1 cellular context compared by ENCODE assay signal in the genomic region with DNA sequence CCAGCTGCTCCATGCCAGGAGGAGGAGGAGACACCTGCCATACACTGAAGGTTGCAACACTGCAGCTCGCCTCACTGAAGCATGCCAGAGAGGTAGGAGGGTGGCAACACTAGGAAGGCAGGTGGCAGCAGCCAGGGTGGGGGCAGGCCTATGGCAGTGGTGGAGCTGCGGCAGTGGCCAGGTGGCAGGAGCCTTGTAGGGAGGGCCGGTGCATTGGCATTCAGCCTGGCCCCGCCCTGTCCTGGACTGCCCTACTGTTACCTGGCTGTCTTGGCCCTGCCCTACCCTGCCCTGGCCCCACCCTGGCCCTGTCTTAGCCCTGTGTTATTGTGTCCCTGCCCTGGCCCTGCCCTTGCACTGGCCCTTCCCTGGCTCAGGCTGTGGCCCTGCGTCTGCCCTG.
TF ChIP-seq lines count a peak whose summit lies in the region.

No MANE protein-coding gene starts in this region.

TF ChIP-seq in K562, 482 proteins besides CTCF, POLR2A, EP300 and RAD21:
- TF ChIP-seq FOSL1 (tag; conservative IDR thresholded peaks at IDR 0.05) (no peak), HOXB6 (CRISPR knock-in tag; IDR thresholded peaks at IDR 0.05; ENCODE audit: borderline replicate concordance) (no peak), TEAD2 (tag; IDR thresholded peaks at IDR 0.05) (no peak), BACH1 (tag; IDR thresholded peaks at IDR 0.05) (no peak), MED1 (CRISPR knock-in tag; IDR thresholded peaks at IDR 0.05; ENCODE audit: borderline replicate concordance) (no peak), MEIS2 (IDR thresholded peaks at IDR 0.05; ENCODE audit: partially characterized antibody) (no peak), CBFA2T3 (IDR thresholded peaks at IDR 0.05) (no peak), PHF21A (IDR thresholded peaks at IDR 0.05; ENCODE audit: borderline replicate concordance, low read depth) (no peak), POLR2G (IDR thresholded peaks at IDR 0.05; ENCODE audit: low read depth, low read length) (no peak), CAMTA2 (CRISPR knock-in tag; conservative IDR thresholded peaks at IDR 0.05) (no peak), BRF1 (IDR thresholded peaks at IDR 0.05; ENCODE audit: borderline replicate concordance, extremely low read depth, insufficient read length) (no peak), CBX5 (IDR thresholded peaks at IDR 0.05; ENCODE audit: borderline replicate concordance, low read depth) (no peak)
- TF ChIP-seq, protein P1, sequence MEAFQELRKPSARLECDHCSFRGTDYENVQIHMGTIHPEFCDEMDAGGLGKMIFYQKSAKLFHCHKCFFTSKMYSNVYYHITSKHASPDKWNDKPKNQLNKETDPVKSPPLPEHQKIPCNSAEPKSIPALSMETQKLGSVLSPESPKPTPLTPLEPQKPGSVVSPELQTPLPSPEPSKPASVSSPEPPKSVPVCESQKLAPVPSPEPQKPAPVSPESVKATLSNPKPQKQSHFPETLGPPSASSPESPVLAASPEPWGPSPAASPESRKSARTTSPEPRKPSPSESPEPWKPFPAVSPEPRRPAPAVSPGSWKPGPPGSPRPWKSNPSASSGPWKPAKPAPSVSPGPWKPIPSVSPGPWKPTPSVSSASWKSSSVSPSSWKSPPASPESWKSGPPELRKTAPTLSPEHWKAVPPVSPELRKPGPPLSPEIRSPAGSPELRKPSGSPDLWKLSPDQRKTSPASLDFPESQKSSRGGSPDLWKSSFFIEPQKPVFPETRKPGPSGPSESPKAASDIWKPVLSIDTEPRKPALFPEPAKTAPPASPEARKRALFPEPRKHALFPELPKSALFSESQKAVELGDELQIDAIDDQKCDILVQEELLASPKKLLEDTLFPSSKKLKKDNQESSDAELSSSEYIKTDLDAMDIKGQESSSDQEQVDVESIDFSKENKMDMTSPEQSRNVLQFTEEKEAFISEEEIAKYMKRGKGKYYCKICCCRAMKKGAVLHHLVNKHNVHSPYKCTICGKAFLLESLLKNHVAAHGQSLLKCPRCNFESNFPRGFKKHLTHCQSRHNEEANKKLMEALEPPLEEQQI (IDR thresholded peaks at IDR 0.05): no peak
- TF ChIP-seq, protein P2, sequence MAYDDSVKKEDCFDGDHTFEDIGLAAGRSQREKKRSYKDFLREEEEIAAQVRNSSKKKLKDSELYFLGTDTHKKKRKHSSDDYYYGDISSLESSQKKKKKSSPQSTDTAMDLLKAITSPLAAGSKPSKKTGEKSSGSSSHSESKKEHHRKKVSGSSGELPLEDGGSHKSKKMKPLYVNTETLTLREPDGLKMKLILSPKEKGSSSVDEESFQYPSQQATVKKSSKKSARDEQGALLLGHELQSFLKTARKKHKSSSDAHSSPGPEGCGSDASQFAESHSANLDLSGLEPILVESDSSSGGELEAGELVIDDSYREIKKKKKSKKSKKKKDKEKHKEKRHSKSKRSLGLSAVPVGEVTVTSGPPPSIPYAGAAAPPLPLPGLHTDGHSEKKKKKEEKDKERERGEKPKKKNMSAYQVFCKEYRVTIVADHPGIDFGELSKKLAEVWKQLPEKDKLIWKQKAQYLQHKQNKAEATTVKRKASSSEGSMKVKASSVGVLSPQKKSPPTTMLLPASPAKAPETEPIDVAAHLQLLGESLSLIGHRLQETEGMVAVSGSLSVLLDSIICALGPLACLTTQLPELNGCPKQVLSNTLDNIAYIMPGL (CRISPR knock-in tag; IDR thresholded peaks at IDR 0.05): no peak
- TF ChIP-seq, protein P3, sequence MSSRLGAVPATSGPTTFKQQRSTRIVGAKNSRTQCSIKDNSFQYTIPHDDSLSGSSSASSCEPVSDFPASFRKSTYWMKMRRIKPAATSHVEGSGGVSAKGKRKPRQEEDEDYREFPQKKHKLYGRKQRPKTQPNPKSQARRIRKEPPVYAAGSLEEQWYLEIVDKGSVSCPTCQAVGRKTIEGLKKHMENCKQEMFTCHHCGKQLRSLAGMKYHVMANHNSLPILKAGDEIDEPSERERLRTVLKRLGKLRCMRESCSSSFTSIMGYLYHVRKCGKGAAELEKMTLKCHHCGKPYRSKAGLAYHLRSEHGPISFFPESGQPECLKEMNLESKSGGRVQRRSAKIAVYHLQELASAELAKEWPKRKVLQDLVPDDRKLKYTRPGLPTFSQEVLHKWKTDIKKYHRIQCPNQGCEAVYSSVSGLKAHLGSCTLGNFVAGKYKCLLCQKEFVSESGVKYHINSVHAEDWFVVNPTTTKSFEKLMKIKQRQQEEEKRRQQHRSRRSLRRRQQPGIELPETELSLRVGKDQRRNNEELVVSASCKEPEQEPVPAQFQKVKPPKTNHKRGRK (tag; IDR thresholded peaks at IDR 0.05): no peak
- TF ChIP-seq, protein P4, sequence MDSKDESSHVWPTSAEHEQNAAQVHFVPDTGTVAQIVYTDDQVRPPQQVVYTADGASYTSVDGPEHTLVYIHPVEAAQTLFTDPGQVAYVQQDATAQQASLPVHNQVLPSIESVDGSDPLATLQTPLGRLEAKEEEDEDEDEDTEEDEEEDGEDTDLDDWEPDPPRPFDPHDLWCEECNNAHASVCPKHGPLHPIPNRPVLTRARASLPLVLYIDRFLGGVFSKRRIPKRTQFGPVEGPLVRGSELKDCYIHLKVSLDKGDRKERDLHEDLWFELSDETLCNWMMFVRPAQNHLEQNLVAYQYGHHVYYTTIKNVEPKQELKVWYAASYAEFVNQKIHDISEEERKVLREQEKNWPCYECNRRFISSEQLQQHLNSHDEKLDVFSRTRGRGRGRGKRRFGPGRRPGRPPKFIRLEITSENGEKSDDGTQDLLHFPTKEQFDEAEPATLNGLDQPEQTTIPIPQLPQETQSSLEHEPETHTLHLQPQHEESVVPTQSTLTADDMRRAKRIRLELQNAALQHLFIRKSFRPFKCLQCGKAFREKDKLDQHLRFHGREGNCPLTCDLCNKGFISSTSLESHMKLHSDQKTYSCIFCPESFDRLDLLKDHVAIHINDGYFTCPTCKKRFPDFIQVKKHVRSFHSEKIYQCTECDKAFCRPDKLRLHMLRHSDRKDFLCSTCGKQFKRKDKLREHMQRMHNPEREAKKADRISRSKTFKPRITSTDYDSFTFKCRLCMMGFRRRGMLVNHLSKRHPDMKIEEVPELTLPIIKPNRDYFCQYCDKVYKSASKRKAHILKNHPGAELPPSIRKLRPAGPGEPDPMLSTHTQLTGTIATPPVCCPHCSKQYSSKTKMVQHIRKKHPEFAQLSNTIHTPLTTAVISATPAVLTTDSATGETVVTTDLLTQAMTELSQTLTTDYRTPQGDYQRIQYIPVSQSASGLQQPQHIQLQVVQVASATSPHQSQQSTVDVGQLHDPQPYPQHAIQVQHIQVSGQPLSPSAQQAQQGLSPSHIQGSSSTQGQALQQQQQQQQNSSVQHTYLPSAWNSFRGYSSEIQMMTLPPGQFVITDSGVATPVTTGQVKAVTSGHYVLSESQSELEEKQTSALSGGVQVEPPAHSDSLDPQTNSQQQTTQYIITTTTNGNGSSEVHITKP (IDR thresholded peaks at IDR 0.05; ENCODE audit: partially characterized antibody): no peak
- TF ChIP-seq, protein P5, sequence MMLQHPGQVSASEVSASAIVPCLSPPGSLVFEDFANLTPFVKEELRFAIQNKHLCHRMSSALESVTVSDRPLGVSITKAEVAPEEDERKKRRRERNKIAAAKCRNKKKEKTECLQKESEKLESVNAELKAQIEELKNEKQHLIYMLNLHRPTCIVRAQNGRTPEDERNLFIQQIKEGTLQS (IDR thresholded peaks at IDR 0.05): no peak
- TF ChIP-seq, protein P5 (CRISPR knock-in tag; conservative IDR thresholded peaks at IDR 0.05): no peak
